ENCODE assay signal across 1 cellular context in the genomic region with DNA sequence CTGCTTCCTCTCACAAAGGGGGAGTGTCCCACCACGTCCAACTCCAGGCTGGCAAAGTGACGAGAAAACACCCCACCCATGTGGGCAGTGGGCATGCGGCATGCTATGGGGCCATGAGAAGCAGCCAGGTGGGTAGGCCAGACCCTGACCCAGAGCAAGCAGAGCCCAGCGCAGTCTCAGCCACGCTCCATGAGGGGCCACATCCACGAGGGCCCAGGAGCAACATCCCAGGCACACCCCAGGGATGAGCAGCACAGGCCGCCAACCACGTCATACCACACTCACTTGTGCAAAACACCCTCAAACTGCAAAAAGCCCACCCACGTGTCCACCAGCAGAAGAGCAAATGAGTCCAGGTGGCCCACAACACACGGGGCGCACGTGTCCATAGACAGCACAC.
TF ChIP-seq lines count a peak whose summit lies in the region.

No MANE protein-coding gene starts in this region.

TF ChIP-seq in SK-N-SH, 30 proteins besides CTCF, POLR2A, EP300 and RAD21 (continued from another document):
- TF ChIP-seq, protein P1, sequence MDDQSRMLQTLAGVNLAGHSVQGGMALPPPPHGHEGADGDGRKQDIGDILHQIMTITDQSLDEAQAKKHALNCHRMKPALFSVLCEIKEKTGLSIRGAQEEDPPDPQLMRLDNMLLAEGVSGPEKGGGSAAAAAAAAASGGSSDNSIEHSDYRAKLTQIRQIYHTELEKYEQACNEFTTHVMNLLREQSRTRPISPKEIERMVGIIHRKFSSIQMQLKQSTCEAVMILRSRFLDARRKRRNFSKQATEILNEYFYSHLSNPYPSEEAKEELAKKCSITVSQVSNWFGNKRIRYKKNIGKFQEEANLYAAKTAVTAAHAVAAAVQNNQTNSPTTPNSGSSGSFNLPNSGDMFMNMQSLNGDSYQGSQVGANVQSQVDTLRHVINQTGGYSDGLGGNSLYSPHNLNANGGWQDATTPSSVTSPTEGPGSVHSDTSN (IDR thresholded peaks at IDR 0.05): no peak
- no peak for TF ChIP-seq RFX5 (IDR thresholded peaks at IDR 0.05; ENCODE audit: low read length)
- TF ChIP-seq, protein P2, sequence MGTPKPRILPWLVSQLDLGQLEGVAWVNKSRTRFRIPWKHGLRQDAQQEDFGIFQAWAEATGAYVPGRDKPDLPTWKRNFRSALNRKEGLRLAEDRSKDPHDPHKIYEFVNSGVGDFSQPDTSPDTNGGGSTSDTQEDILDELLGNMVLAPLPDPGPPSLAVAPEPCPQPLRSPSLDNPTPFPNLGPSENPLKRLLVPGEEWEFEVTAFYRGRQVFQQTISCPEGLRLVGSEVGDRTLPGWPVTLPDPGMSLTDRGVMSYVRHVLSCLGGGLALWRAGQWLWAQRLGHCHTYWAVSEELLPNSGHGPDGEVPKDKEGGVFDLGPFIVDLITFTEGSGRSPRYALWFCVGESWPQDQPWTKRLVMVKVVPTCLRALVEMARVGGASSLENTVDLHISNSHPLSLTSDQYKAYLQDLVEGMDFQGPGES (IDR thresholded peaks at IDR 0.05; ENCODE audit: low read depth, low read length): no peak
- TF ChIP-seq, protein P3, sequence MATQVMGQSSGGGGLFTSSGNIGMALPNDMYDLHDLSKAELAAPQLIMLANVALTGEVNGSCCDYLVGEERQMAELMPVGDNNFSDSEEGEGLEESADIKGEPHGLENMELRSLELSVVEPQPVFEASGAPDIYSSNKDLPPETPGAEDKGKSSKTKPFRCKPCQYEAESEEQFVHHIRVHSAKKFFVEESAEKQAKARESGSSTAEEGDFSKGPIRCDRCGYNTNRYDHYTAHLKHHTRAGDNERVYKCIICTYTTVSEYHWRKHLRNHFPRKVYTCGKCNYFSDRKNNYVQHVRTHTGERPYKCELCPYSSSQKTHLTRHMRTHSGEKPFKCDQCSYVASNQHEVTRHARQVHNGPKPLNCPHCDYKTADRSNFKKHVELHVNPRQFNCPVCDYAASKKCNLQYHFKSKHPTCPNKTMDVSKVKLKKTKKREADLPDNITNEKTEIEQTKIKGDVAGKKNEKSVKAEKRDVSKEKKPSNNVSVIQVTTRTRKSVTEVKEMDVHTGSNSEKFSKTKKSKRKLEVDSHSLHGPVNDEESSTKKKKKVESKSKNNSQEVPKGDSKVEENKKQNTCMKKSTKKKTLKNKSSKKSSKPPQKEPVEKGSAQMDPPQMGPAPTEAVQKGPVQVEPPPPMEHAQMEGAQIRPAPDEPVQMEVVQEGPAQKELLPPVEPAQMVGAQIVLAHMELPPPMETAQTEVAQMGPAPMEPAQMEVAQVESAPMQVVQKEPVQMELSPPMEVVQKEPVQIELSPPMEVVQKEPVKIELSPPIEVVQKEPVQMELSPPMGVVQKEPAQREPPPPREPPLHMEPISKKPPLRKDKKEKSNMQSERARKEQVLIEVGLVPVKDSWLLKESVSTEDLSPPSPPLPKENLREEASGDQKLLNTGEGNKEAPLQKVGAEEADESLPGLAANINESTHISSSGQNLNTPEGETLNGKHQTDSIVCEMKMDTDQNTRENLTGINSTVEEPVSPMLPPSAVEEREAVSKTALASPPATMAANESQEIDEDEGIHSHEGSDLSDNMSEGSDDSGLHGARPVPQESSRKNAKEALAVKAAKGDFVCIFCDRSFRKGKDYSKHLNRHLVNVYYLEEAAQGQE (IDR thresholded peaks at IDR 0.05; ENCODE audit: low read depth, low read length): no peak
- no peak for TF ChIP-seq MXI1 (IDR thresholded peaks at IDR 0.05; ENCODE audit: low read depth, low read length)
- TF ChIP-seq, protein P4, sequence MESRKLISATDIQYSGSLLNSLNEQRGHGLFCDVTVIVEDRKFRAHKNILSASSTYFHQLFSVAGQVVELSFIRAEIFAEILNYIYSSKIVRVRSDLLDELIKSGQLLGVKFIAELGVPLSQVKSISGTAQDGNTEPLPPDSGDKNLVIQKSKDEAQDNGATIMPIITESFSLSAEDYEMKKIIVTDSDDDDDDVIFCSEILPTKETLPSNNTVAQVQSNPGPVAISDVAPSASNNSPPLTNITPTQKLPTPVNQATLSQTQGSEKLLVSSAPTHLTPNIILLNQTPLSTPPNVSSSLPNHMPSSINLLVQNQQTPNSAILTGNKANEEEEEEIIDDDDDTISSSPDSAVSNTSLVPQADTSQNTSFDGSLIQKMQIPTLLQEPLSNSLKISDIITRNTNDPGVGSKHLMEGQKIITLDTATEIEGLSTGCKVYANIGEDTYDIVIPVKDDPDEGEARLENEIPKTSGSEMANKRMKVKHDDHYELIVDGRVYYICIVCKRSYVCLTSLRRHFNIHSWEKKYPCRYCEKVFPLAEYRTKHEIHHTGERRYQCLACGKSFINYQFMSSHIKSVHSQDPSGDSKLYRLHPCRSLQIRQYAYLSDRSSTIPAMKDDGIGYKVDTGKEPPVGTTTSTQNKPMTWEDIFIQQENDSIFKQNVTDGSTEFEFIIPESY (IDR thresholded peaks at IDR 0.05; ENCODE audit: borderline replicate concordance, low read depth): no peak
